12 cellular contexts compared by ENCODE assay signal in the genomic region with DNA sequence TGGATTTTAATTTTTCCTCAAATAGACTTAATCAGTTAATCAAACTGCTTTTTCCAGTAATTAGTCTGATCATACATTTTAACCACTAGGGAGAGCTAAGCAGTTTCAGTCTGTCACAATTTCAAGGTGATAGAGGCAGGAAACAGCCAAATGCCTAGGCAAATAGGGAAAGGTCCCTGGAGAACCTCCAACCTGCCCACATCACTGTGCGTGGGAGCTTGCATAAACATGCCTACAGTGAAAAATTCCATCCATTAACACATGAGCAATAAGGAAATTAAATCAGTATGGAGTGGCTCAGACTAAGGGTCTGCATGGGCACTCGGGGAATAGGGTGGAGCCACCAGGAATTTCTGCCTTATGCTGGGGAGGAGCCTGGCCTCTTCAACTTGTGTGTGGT.
A peak's percentile ranks its signal among the peaks of the same experiment; 100 is the strongest.
DNase-seq lines count a peak whose midpoint lies in the region; ATAC-seq and TF ChIP-seq lines count a peak whose summit lies in the region.
"Had no signal": no experiment of that assay in that cellular context is flagged by ENCODE, and none has a peak within 500 bp of the region (broad histone marks: within the 10 kb centered on the region; RNA-seq: fewer than 3 reads in every experiment).

No MANE protein-coding gene starts in this region.

- peaks cover 6 to 8% of the 10 kb centered on the region in 2 donors for H3K9me3 Mint-ChIP-seq in activated naive CD4-positive, alpha-beta T cell treated with anti-CD3 and anti-CD28 coated beads, Interleukin-2, amount 50 U/mL, for 72 hours

- no peak for ATAC-seq in activated naive CD4-positive, alpha-beta T cell treated with anti-CD3 and anti-CD28 coated beads, Interleukin-2, amount 50 U/mL, for 72 hours
- ATAC-seq: T-cell had no signal

- H3K27ac ChIP-seq in 22Rv1: no peak overlapping the region
- H3K27ac ChIP-seq: tibial nerve had no signal

- DNase-seq in HT1080 (ENCODE audit: low read depth): peak; percentile 44
- DNase-seq in astrocyte of the cerebellum (ENCODE audit: low read depth): peak; percentile 8
- DNase-seq in iris pigment epithelial cell (ENCODE audit: low read depth): peak; percentile 29
- DNase-seq in hepatic stellate cell (ENCODE audit: low spot score): no peak
- no peak for DNase-seq in activated naive CD4-positive, alpha-beta T cell treated with anti-CD3 and anti-CD28 coated beads, Interleukin-2, amount 50 U/mL, for 72 hours (ENCODE audit: low spot score in 2 of 2)
- no peak for DNase-seq in cerebellar cortex (ENCODE audit: low spot score)
- no peak for DNase-seq in HuH-7.5 (ENCODE audit: low spot score)
- DNase-seq: central memory CD4-positive, alpha-beta T cell; NCI-H446; T-cell had no signal

- no peak overlapping the region for H3K27ac Mint-ChIP-seq in activated naive CD4-positive, alpha-beta T cell treated with anti-CD3 and anti-CD28 coated beads, Interleukin-2, amount 50 U/mL, for 72 hours
- H3K27ac Mint-ChIP-seq: T-cell had no signal

- H3K36me3 Mint-ChIP-seq in activated naive CD4-positive, alpha-beta T cell treated with anti-CD3 and anti-CD28 coated beads, Interleukin-2, amount 50 U/mL, for 72 hours: peaks cover 0 to under 1% of the 10 kb centered on the region in 2 donors
- H3K36me3 Mint-ChIP-seq: T-cell had no signal

- peak; percentile 19; the same call in 1 of the 2 replicates for TF ChIP-seq CTCF in 22Rv1 (IDR thresholded peaks at IDR 0.05)
- peak; percentile 9 for TF ChIP-seq CTCF in astrocyte of the cerebellum (IDR thresholded peaks at IDR 0.05; ENCODE audit: low read depth, low read length, missing control alignments)

- no peak overlapping the region for H3K4me3 ChIP-seq in astrocyte of the cerebellum (ENCODE audit: low read depth, low read length)
- H3K4me3 ChIP-seq: tibial nerve had no signal

- in situ Hi-C loops in astrocyte of the cerebellum (cut with HindIII; ENCODE audit: low sequenced_read_pairs): no loop called here

Comparison
In these comparisons a context has a peak if more than half of its experiments do, and no peak if none do; other contexts are left out.
1. DNase-seq: peak in HT1080 (single experiment), astrocyte of the cerebellum (single experiment) and iris pigment epithelial cell (single experiment); none in hepatic stellate cell (single experiment), activated naive CD4-positive, alpha-beta T cell treated with anti-CD3 and anti-CD28 coated beads, Interleukin-2, amount 50 U/mL, for 72 hours (0 of 2), cerebellar cortex (single experiment) and HuH-7.5 (single experiment).